1 cellular context compared by ENCODE assay signal in the genomic region with DNA sequence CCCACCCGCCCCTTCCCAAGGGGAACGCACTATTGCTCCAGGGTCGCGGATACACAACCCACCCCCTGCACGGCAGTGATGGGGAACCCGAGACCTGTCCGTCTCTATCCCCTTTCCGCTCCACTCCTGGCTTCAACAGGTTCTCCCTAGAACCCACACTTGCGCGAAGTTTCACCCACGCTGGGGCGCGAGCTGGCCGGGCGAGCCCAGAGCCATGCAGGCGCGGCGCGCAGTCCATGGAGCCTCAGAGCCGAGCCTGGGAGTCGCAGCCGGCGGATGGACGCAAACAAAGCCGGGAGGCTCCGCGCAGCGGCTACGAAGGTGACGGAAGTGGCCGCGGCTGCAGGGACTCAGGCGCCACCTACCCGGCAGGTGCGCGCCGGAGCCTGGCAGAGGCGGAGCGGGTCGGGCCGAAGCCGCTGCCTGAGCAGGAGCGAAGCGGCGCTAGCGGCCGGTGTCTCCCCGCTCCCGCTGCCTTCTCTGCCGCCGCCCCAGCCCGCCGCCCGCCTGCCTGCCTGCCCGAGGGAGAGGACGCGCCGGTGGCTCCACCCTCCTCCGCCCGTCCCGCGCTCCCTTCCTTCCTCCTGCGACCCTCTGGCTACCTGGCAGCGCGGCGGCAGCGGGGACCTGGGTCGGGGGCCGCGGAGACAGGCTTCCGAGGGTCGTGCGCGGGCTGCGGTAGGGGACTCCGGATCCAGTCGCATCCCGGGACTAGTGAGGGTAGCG.
TF ChIP-seq lines count a peak whose summit lies in the region.

No MANE protein-coding gene starts in this region.

TF ChIP-seq in GM12878, 131 proteins besides CTCF, POLR2A, EP300 and RAD21:
- TF ChIP-seq ASH2L (IDR thresholded peaks at IDR 0.05; ENCODE audit: borderline replicate concordance, low read depth): no peak
- TF ChIP-seq TARDBP (IDR thresholded peaks at IDR 0.05; ENCODE audit: borderline replicate concordance): no peak
- TF ChIP-seq BHLHE40 (IDR thresholded peaks at IDR 0.05; ENCODE audit: borderline replicate concordance in 1 of 2, low read depth in 2 of 2, low read length in 1 of 2): no peak
- TF ChIP-seq BCL11A (IDR thresholded peaks at IDR 0.05; ENCODE audit: low read depth, low read length): no peak
- no peak for TF ChIP-seq JUNB (IDR thresholded peaks at IDR 0.05)
- TF ChIP-seq YBX1 (IDR thresholded peaks at IDR 0.05): no peak
- TF ChIP-seq KDM1A (IDR thresholded peaks at IDR 0.05; ENCODE audit: borderline replicate concordance): no peak
- TF ChIP-seq SMC3 (IDR thresholded peaks at IDR 0.05; ENCODE audit: borderline replicate concordance, low read length): no peak
- TF ChIP-seq KAT2A (conservative IDR thresholded peaks at IDR 0.05; ENCODE audit: control insufficient read depth, low read depth, low read length): no peak
- TF ChIP-seq, protein P1, sequence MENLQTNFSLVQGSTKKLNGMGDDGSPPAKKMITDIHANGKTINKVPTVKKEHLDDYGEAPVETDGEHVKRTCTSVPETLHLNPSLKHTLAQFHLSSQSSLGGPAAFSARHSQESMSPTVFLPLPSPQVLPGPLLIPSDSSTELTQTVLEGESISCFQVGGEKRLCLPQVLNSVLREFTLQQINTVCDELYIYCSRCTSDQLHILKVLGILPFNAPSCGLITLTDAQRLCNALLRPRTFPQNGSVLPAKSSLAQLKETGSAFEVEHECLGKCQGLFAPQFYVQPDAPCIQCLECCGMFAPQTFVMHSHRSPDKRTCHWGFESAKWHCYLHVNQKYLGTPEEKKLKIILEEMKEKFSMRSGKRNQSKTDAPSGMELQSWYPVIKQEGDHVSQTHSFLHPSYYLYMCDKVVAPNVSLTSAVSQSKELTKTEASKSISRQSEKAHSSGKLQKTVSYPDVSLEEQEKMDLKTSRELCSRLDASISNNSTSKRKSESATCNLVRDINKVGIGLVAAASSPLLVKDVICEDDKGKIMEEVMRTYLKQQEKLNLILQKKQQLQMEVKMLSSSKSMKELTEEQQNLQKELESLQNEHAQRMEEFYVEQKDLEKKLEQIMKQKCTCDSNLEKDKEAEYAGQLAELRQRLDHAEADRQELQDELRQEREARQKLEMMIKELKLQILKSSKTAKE (IDR thresholded peaks at IDR 0.05; ENCODE audit: low read depth, poor library complexity, severe bottlenecking): no peak
- TF ChIP-seq, protein P2, sequence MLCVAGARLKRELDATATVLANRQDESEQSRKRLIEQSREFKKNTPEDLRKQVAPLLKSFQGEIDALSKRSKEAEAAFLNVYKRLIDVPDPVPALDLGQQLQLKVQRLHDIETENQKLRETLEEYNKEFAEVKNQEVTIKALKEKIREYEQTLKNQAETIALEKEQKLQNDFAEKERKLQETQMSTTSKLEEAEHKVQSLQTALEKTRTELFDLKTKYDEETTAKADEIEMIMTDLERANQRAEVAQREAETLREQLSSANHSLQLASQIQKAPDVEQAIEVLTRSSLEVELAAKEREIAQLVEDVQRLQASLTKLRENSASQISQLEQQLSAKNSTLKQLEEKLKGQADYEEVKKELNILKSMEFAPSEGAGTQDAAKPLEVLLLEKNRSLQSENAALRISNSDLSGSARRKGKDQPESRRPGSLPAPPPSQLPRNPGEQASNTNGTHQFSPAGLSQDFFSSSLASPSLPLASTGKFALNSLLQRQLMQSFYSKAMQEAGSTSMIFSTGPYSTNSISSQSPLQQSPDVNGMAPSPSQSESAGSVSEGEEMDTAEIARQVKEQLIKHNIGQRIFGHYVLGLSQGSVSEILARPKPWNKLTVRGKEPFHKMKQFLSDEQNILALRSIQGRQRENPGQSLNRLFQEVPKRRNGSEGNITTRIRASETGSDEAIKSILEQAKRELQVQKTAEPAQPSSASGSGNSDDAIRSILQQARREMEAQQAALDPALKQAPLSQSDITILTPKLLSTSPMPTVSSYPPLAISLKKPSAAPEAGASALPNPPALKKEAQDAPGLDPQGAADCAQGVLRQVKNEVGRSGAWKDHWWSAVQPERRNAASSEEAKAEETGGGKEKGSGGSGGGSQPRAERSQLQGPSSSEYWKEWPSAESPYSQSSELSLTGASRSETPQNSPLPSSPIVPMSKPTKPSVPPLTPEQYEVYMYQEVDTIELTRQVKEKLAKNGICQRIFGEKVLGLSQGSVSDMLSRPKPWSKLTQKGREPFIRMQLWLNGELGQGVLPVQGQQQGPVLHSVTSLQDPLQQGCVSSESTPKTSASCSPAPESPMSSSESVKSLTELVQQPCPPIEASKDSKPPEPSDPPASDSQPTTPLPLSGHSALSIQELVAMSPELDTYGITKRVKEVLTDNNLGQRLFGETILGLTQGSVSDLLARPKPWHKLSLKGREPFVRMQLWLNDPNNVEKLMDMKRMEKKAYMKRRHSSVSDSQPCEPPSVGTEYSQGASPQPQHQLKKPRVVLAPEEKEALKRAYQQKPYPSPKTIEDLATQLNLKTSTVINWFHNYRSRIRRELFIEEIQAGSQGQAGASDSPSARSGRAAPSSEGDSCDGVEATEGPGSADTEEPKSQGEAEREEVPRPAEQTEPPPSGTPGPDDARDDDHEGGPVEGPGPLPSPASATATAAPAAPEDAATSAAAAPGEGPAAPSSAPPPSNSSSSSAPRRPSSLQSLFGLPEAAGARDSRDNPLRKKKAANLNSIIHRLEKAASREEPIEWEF (IDR thresholded peaks at IDR 0.05; ENCODE audit: insufficient replicate concordance, low read depth, low read length): no peak
- TF ChIP-seq CREM (IDR thresholded peaks at IDR 0.05; ENCODE audit: low read depth): no peak
- TF ChIP-seq, protein P3, sequence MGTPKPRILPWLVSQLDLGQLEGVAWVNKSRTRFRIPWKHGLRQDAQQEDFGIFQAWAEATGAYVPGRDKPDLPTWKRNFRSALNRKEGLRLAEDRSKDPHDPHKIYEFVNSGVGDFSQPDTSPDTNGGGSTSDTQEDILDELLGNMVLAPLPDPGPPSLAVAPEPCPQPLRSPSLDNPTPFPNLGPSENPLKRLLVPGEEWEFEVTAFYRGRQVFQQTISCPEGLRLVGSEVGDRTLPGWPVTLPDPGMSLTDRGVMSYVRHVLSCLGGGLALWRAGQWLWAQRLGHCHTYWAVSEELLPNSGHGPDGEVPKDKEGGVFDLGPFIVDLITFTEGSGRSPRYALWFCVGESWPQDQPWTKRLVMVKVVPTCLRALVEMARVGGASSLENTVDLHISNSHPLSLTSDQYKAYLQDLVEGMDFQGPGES (IDR thresholded peaks at IDR 0.05): no peak
- TF ChIP-seq ZNF274 (IDR thresholded peaks at IDR 0.05; ENCODE audit: insufficient read depth, insufficient read length): no peak
- no peak for TF ChIP-seq CHD1 (IDR thresholded peaks at IDR 0.05; ENCODE audit: low read depth, low read length)
- TF ChIP-seq STAT3 (IDR thresholded peaks at IDR 0.05; ENCODE audit: low read depth, low read length): no peak
